14 cellular contexts compared by ENCODE assay signal in genomic region chr4:1217366-1217765, GRCh38. TPM values are rescaled to one million over a fixed set of nuclear protein-coding genes. Genes with fewer than 3 reads are reported as not detected.
DNase-seq lines count a peak whose midpoint lies in the region; ATAC-seq and TF ChIP-seq lines count a peak whose summit lies in the region.
"Had no signal": no experiment of that assay in that cellular context is flagged by ENCODE, and none has a peak within 500 bp of the region (broad histone marks: within the 10 kb centered on the region; RNA-seq: fewer than 3 reads in every experiment).

No MANE protein-coding gene starts in this region.

- no peaks in the 10 kb centered on the region for H3K27me3 ChIP-seq in CD4-positive, alpha-beta memory T cell (ENCODE audit: insufficient read depth, low read length)
- H3K27me3 ChIP-seq in H7 (ENCODE audit: control insufficient read depth, insufficient read depth, low read length) = no peaks in the 10 kb centered on the region
- H3K27me3 ChIP-seq: breast epithelium, suprapubic skin had no signal

- H3K36me3 Mint-ChIP-seq in CD4-positive, alpha-beta memory T cell = peaks cover 23 to 36% of the 10 kb centered on the region in 2 donors
- H3K36me3 Mint-ChIP-seq in activated T-helper 2 cell treated with anti-CD3 and anti-CD28 coated beads, Interferon-gamma antibody, Interleukin-2, Interleukin-4, amounts not matched to agents 10 μg/mL and 5 μg/mL and 100 μg/mL, durations not matched to agents 14 hours and 24 hours and 36 hours (ENCODE audit: low read depth) = peaks cover 52% of the 10 kb centered on the region
- peaks cover 12% of the 10 kb centered on the region for H3K36me3 Mint-ChIP-seq in natural killer cell

- intact Hi-C loops in CD4-positive, alpha-beta memory T cell (cut with micrococcal nuclease) = loop anchor here (1.0 to 2.0 kb wide), 2 partner anchors 15 to 50 kb away; no protein-coding TSS in a partner anchor
- intact Hi-C loops in activated T-helper 2 cell treated with anti-CD3 and anti-CD28 coated beads, Interferon-gamma antibody, Interleukin-2, Interleukin-4, amounts not matched to agents 10 μg/mL and 5 μg/mL and 100 μg/mL, durations not matched to agents 14 hours and 24 hours and 36 hours (cut with micrococcal nuclease) = loop anchor here (1.0 kb wide), 1 partner anchor 15 kb away; no protein-coding TSS in a partner anchor
- intact Hi-C loops in natural killer cell (cut with micrococcal nuclease) = loop anchor here (5.0 kb wide), 1 partner anchor 50 kb away; no protein-coding TSS in a partner anchor

- no peak for TF ChIP-seq CTCF in natural killer cell (IDR thresholded peaks at IDR 0.05)

- peaks cover 18% of the 10 kb centered on the region for H3K36me3 ChIP-seq in CD4-positive, alpha-beta memory T cell (ENCODE audit: insufficient read depth, low read length)
- peaks cover 15% of the 10 kb centered on the region for H3K36me3 ChIP-seq in H7 (replicated peaks; ENCODE audit: control insufficient read depth, insufficient read depth, low read length)
- H3K36me3 ChIP-seq: breast epithelium had no signal

- peak overlapping the region; percentile 16 for H3K27ac ChIP-seq in CD4-positive, alpha-beta memory T cell (ENCODE audit: low read depth, low read length)
- H3K27ac ChIP-seq: suprapubic skin had no signal

- peak overlapping the region in 7 of 8 donors; percentile 47 to 80 (median 72) for H3K4me3 Mint-ChIP-seq in CD4-positive, alpha-beta memory T cell
- peak overlapping the region; percentile 70 for H3K4me3 Mint-ChIP-seq in activated T-helper 2 cell treated with anti-CD3 and anti-CD28 coated beads, Interferon-gamma antibody, Interleukin-2, Interleukin-4, amounts not matched to agents 10 μg/mL and 5 μg/mL and 100 μg/mL, durations not matched to agents 14 hours and 24 hours and 36 hours (ENCODE audit: low read depth)
- H3K4me3 Mint-ChIP-seq in natural killer cell = peak overlapping the region; percentile 89

- H3K9me3 Mint-ChIP-seq in CD4-positive, alpha-beta memory T cell = peaks cover 0 to 2% (median 0%) of the 10 kb centered on the region in 8 donors
- H3K9me3 Mint-ChIP-seq in activated T-helper 2 cell treated with anti-CD3 and anti-CD28 coated beads, Interferon-gamma antibody, Interleukin-2, Interleukin-4, amounts not matched to agents 10 μg/mL and 5 μg/mL and 100 μg/mL, durations not matched to agents 14 hours and 24 hours and 36 hours = no peaks in the 10 kb centered on the region
- H3K9me3 Mint-ChIP-seq in natural killer cell = no peaks in the 10 kb centered on the region

- CTCF ChIA-PET in CD4-positive, alpha-beta memory T cell (lab: Charles Lee; ENCODE audit: partially characterized antibody) = interaction anchor here (0.6 to 4.7 kb wide), 8 partner anchors 14 to 88 kb away, joined by 3 to 22 read pairs (median 4); no protein-coding TSS in a partner anchor

- no peaks in the 10 kb centered on the region for H3K27me3 Mint-ChIP-seq in CD4-positive, alpha-beta memory T cell
- no peaks in the 10 kb centered on the region for H3K27me3 Mint-ChIP-seq in activated T-helper 2 cell treated with anti-CD3 and anti-CD28 coated beads, Interferon-gamma antibody, Interleukin-2, Interleukin-4, amounts not matched to agents 10 μg/mL and 5 μg/mL and 100 μg/mL, durations not matched to agents 14 hours and 24 hours and 36 hours (ENCODE audit: low read depth)
- no peaks in the 10 kb centered on the region for H3K27me3 Mint-ChIP-seq in natural killer cell (ENCODE audit: low read depth in 2 of 2)

- H3K4me3 ChIP-seq in CD4-positive, alpha-beta memory T cell (ENCODE audit: low read length in 2 of 2) = no peak overlapping the region
- no peak overlapping the region for H3K4me3 ChIP-seq in H7 (ENCODE audit: insufficient read depth, low read depth, low read length)
- H3K4me3 ChIP-seq: suprapubic skin had no signal

- H3K27ac Mint-ChIP-seq in CD4-positive, alpha-beta memory T cell = peak overlapping the region; percentile 25 to 87 (median 63)
- H3K27ac Mint-ChIP-seq in activated T-helper 2 cell treated with anti-CD3 and anti-CD28 coated beads, Interferon-gamma antibody, Interleukin-2, Interleukin-4, amounts not matched to agents 10 μg/mL and 5 μg/mL and 100 μg/mL, durations not matched to agents 14 hours and 24 hours and 36 hours = peak overlapping the region; percentile 81
- peak overlapping the region; percentile 81 to 95 for H3K27ac Mint-ChIP-seq in natural killer cell

- no peaks in the 10 kb centered on the region for H3K9me3 ChIP-seq in CD4-positive, alpha-beta memory T cell (ENCODE audit: control insufficient read depth in 1 of 2, low read length in 2 of 2)
- H3K9me3 ChIP-seq: breast epithelium, suprapubic skin had no signal

- ATAC-seq in natural killer cell = no peak

- DNase-seq in CD4-positive, alpha-beta memory T cell = peak in 1 of 5 donors; percentile 19
- DNase-seq in H7 (peak; percentile 56), natural killer cell (no peak), GM19238 (ENCODE audit: insufficient read length, low spot score) (no peak), putamen (ENCODE audit: low spot score) (no peak), SK-N-DZ (ENCODE audit: low spot score) (no peak)
- no peak for DNase-seq in activated T-helper 2 cell treated with anti-CD3 and anti-CD28 coated beads, Interferon-gamma antibody, Interleukin-2, Interleukin-4, amounts not matched to agents 10 μg/mL and 5 μg/mL and 100 μg/mL, durations not matched to agents 14 hours and 24 hours and 36 hours (ENCODE audit: low spot score)
- DNase-seq: kidney glomerular epithelial cell, NCI-H1436 treated with DMSO at 0.1 percent for 48 hours, NCI-H524 treated with DMSO at 0.1 percent for 48 hours, T1000 had no signal

- POLR2A ChIA-PET in CD4-positive, alpha-beta memory T cell (lab: Charles Lee; ENCODE audit: partially characterized antibody) = interaction anchor here (0.8 to 5.5 kb wide), 5 partner anchors 14 to 50 kb away, joined by 3 to 35 read pairs (median 8); partner anchors contain the start of gene CTBP1

- peaks cover 25 to 58% (median 37%) of the 10 kb centered on the region in 4 donors for H3K4me1 Mint-ChIP-seq in CD4-positive, alpha-beta memory T cell
- H3K4me1 Mint-ChIP-seq in activated T-helper 2 cell treated with anti-CD3 and anti-CD28 coated beads, Interferon-gamma antibody, Interleukin-2, Interleukin-4, amounts not matched to agents 10 μg/mL and 5 μg/mL and 100 μg/mL, durations not matched to agents 14 hours and 24 hours and 36 hours (ENCODE audit: low read depth) = peaks cover 24% of the 10 kb centered on the region
- peaks cover 45 to 48% of the 10 kb centered on the region in 2 donors for H3K4me1 Mint-ChIP-seq in natural killer cell

- H3K4me1 ChIP-seq in CD4-positive, alpha-beta memory T cell (ENCODE audit: insufficient read depth, low read length) = peaks cover 40% of the 10 kb centered on the region

RNA-seq across cellular contexts. Expression of gene CTBP1, which starts 31.6 kb away (rescaled TPM):
- 100 to 1,000 TPM; 186 to 195 TPM for total RNA-seq in CD4-positive, alpha-beta memory T cell
- polyA plus RNA-seq in CD4-positive, alpha-beta memory T cell = 10 to 100 TPM; 39.3 to 79.0 TPM
- 267 and 360 TPM in 2 replicates for total RNA-seq in H7 (2014; rRNA removed; shearing (Covaris generic))
- 194 and 195 TPM in 2 replicates for total RNA-seq in activated T-helper 2 cell treated with anti-CD3 and anti-CD28 coated beads, Interferon-gamma antibody, Interleukin-2, Interleukin-4, amounts not matched to agents 10 μg/mL and 5 μg/mL and 100 μg/mL, durations not matched to agents 14 hours and 24 hours and 36 hours
- 100 to 1,000 TPM; 384 to 388 (median 388) TPM for total RNA-seq in natural killer cell
- 176 and 237 TPM in 2 replicates for polyA plus RNA-seq in SK-N-DZ (2014; cell fraction: cytosol; rRNA removed)
- 231 and 361 TPM in 2 replicates for polyA plus RNA-seq in SK-N-DZ (2014; cell fraction: nucleus; rRNA removed)

RNA-seq across cellular contexts. Expression of gene SPON2, which starts 45.0 kb away (rescaled TPM):
- 1 to 10 TPM; 7.2 TPM for total RNA-seq in CD4-positive, alpha-beta memory T cell
- polyA plus RNA-seq in CD4-positive, alpha-beta memory T cell = 1 to 10 TPM; 5.4 to 8.4 TPM
- total RNA-seq in H7 (2014; rRNA removed; shearing (Covaris generic)) = 0.62 and 2.5 TPM in 2 replicates
- 26.1 and 26.7 TPM in 2 replicates for total RNA-seq in activated T-helper 2 cell treated with anti-CD3 and anti-CD28 coated beads, Interferon-gamma antibody, Interleukin-2, Interleukin-4, amounts not matched to agents 10 μg/mL and 5 μg/mL and 100 μg/mL, durations not matched to agents 14 hours and 24 hours and 36 hours
- 1,000 to 10,000 TPM; 1,124 to 1,574 (median 1,339) TPM for total RNA-seq in natural killer cell
- 0.14 TPM in 1 of 2 replicates, not detected in the other for polyA plus RNA-seq in SK-N-DZ (2014; cell fraction: cytosol; rRNA removed)
- polyA plus RNA-seq in SK-N-DZ (2014; cell fraction: nucleus; rRNA removed) = 0.19 and 1.2 TPM in 2 replicates
- total RNA-seq: endothelial cell of umbilical vein had no signal

Comparison
In these comparisons a context has a peak if more than half of its experiments do, and no peak if none do; other contexts are left out.
1. RNA of gene SPON2, which starts 45.0 kb away (total RNA-seq): 1,124 to 1,574 TPM in natural killer cell; 26.1 to 26.7 TPM in activated T-helper 2 cell treated with anti-CD3 and anti-CD28 coated beads, Interferon-gamma antibody, Interleukin-2, Interleukin-4, amounts not matched to agents 10 μg/mL and 5 μg/mL and 100 μg/mL, durations not matched to agents 14 hours and 24 hours and 36 hours, 7.2 TPM in CD4-positive, alpha-beta memory T cell and 0.62 to 2.5 TPM in H7; every median in the first group is over 10 times any median in the second.
2. Peak in every context shown above with its lines, with median percentiles within 50 percentile points of each other: H3K27ac Mint-ChIP-seq and H3K4me3 Mint-ChIP-seq.